ENCODE assay signal across 26 cellular contexts in the genomic region with DNA sequence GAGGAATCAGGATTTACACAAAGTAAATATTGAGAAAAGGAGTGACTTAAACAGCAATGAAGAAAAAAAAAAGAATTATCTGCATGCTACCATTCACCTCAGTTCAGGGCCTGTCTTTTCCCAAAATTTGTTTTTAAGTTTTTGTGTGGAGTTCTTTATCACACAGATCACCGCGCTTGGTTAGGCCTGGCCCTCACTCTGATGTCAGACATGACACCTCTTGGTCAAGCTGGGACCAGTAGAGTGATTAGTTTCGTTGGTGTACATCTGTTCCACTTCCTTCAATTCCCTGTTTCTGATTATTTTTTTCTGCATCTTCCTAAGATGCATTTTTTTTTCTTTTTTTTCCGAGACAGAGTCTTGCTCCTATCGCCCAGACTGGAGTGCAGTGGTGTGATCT.
"Had no signal": no experiment of that assay in that cellular context is flagged by ENCODE, and none has a peak within 500 bp of the region (broad histone marks: within the 10 kb centered on the region; RNA-seq: fewer than 3 reads in every experiment).

No MANE protein-coding gene starts in this region.

- H3K27me3 ChIP-seq: esophagus squamous epithelium, gastrocnemius medialis, heart right ventricle, left lung had no signal

- ATAC-seq: effector memory CD8-positive, alpha-beta T cell; esophagus mucosa; gastrocnemius medialis; heart right ventricle; left lung; left ventricle myocardium superior; lower lobe of right lung; mucosa of descending colon; naive thymus-derived CD8-positive, alpha-beta T cell had no signal

- H3K27ac ChIP-seq: coronary artery, epithelial cell of prostate, esophagus squamous epithelium, gastrocnemius medialis, heart right ventricle, left lung, lower lobe of right lung had no signal

- H3K9me3 ChIP-seq: esophagus squamous epithelium, gastrocnemius medialis, heart right ventricle, left lung, lower lobe of right lung, mucosa of descending colon had no signal

- H3K4me1 ChIP-seq: gastrocnemius medialis, lower lobe of right lung had no signal

- H3K36me3 ChIP-seq: esophagus squamous epithelium, gastrocnemius medialis, heart right ventricle, left lung, lower lobe of right lung had no signal

- DNase-seq: effector CD8-positive, alpha-beta T cell; effector memory CD8-positive, alpha-beta T cell; endodermal cell; erythroblast; esophagus squamous epithelium; foreskin fibroblast; foreskin melanocyte; gastrocnemius medialis; glutamatergic neuron; head of caudate nucleus; heart right ventricle; hippocampal formation; islet precursor cell; kidney; kidney glomerular epithelial cell; left lung; left ventricle myocardium superior; lower lobe of right lung; mucosa of descending colon; naive B cell; naive thymus-derived CD8-positive, alpha-beta T cell had no signal

- H3K4me3 ChIP-seq: coronary artery, esophagus squamous epithelium, gastrocnemius medialis, heart right ventricle, left lung, lower lobe of right lung, mucosa of descending colon had no signal

- FAIRE-seq: colon, endometrium, kidney had no signal
